28 cellular contexts compared by ENCODE assay signal in genomic region chr11:120130991-120131760, GRCh38. TPM values are rescaled to one million over a fixed set of nuclear protein-coding genes. Genes with fewer than 3 reads are reported as not detected.
DNase-seq lines count a peak whose midpoint lies in the region; ATAC-seq and TF ChIP-seq lines count a peak whose summit lies in the region.
"Had no signal": no experiment of that assay in that cellular context is flagged by ENCODE, and none has a peak within 500 bp of the region (broad histone marks: within the 10 kb centered on the region; RNA-seq: fewer than 3 reads in every experiment).

No MANE protein-coding gene starts in this region.

- no peaks in the 10 kb centered on the region for H3K79me2 ChIP-seq in osteoblast (ENCODE audit: insufficient read depth, low read length)
- H3K79me2 ChIP-seq: hepatocyte had no signal

- ATAC-seq in HG02938 (IDR thresholded peaks at IDR 0.05; ENCODE audit: unreplicated experiment) (no peak), GM18517 (IDR thresholded peaks at IDR 0.05; ENCODE audit: unreplicated experiment) (no peak), GM21381 (IDR thresholded peaks at IDR 0.05; ENCODE audit: unreplicated experiment) (no peak)
- ATAC-seq: PC-3 had no signal

- no peak overlapping the region for H3K27ac Mint-ChIP-seq in activated naive CD4-positive, alpha-beta T cell treated with anti-CD3 and anti-CD28 coated beads, Interleukin-2, amount 10 ng/mL, durations not matched to agents 7 days and 5 days
- no peak overlapping the region for H3K27ac Mint-ChIP-seq in activated naive CD4-positive, alpha-beta T cell treated with anti-CD3 and anti-CD28 coated beads for 36 hours
- H3K27ac Mint-ChIP-seq: activated CD4-positive, alpha-beta T cell treated with anti-CD3 and anti-CD28 coated beads, Interleukin-2, amount 10 ng/mL, durations not matched to agents 7 days and 5 days; activated naive CD8-positive, alpha-beta T cell; naive B cell; stimulated activated naive CD8-positive, alpha-beta T cell treated with anti-CD3 and anti-CD28 coated beads, Interleukin-15, Interleukin-2, amounts not matched to agents 100 ng/mL and 50 ng/mL, for 24 hours had no signal

- H3K36me3 ChIP-seq in osteoblast (ENCODE audit: insufficient read depth, low read length): no peaks in the 10 kb centered on the region
- peaks cover 0 to 14% of the 10 kb centered on the region in 2 donors for H3K36me3 ChIP-seq in vagina
- H3K36me3 ChIP-seq: BLaER1 treated with 17β-estradiol and CSF1 and Interleukin-3, amounts not matched to agents 10 nM and 100 nM; pancreas; SJSA1 had no signal

- no peaks in the 10 kb centered on the region for H3K9me3 Mint-ChIP-seq in activated naive CD4-positive, alpha-beta T cell treated with anti-CD3 and anti-CD28 coated beads, Interleukin-2, amount 10 ng/mL, durations not matched to agents 7 days and 5 days
- H3K9me3 Mint-ChIP-seq in activated naive CD4-positive, alpha-beta T cell treated with anti-CD3 and anti-CD28 coated beads for 36 hours: no peaks in the 10 kb centered on the region
- H3K9me3 Mint-ChIP-seq: activated CD4-positive, alpha-beta T cell treated with anti-CD3 and anti-CD28 coated beads, Interleukin-2, amount 10 ng/mL, durations not matched to agents 7 days and 5 days; naive B cell; stimulated activated naive CD8-positive, alpha-beta T cell treated with anti-CD3 and anti-CD28 coated beads, Interleukin-15, Interleukin-2, amounts not matched to agents 100 ng/mL and 50 ng/mL, for 24 hours had no signal

- CTCF ChIA-PET in activated naive CD4-positive, alpha-beta T cell treated with anti-CD3 and anti-CD28 coated beads, Interleukin-2, amount 10 ng/mL, durations not matched to agents 7 days and 5 days (lab: Charles Lee): no interaction called here
- CTCF ChIA-PET in activated naive CD4-positive, alpha-beta T cell treated with anti-CD3 and anti-CD28 coated beads for 36 hours (lab: Charles Lee): interaction anchor here (1.5 kb wide), 1 partner anchor 23 kb away, joined by 4 read pairs; no protein-coding TSS in a partner anchor

- no peak for TF ChIP-seq POLR2A in vagina (IDR thresholded peaks at IDR 0.05)

- H3K27ac ChIP-seq in osteoblast (ENCODE audit: low read depth, low read length): no peak overlapping the region
- H3K27ac ChIP-seq in vagina: peak overlapping the region; percentile 89
- H3K27ac ChIP-seq: BLaER1 treated with 17β-estradiol and CSF1 and Interleukin-3, amounts not matched to agents 10 nM and 100 nM; hepatocyte; SJSA1 had no signal

- H3K27me3 Mint-ChIP-seq in activated naive CD4-positive, alpha-beta T cell treated with anti-CD3 and anti-CD28 coated beads, Interleukin-2, amount 10 ng/mL, durations not matched to agents 7 days and 5 days: no peaks in the 10 kb centered on the region
- H3K27me3 Mint-ChIP-seq in activated naive CD4-positive, alpha-beta T cell treated with anti-CD3 and anti-CD28 coated beads for 36 hours (ENCODE audit: low read depth): no peaks in the 10 kb centered on the region
- H3K27me3 Mint-ChIP-seq: activated CD4-positive, alpha-beta T cell treated with anti-CD3 and anti-CD28 coated beads, Interleukin-2, amount 10 ng/mL, durations not matched to agents 7 days and 5 days; stimulated activated naive CD8-positive, alpha-beta T cell treated with anti-CD3 and anti-CD28 coated beads, Interleukin-15, Interleukin-2, amounts not matched to agents 100 ng/mL and 50 ng/mL, for 24 hours had no signal

- H3K4me3 ChIP-seq in epithelial cell of esophagus (ENCODE audit: low read length) (peak overlapping the region; percentile 100), osteoblast (ENCODE audit: insufficient read depth, low read length) (no peak overlapping the region), vagina (no peak overlapping the region)
- H3K4me3 ChIP-seq: BLaER1 treated with 17β-estradiol and CSF1 and Interleukin-3, amounts not matched to agents 10 nM and 100 nM; hepatocyte; pancreas; SJSA1 had no signal

- H4K20me1 ChIP-seq in osteoblast (ENCODE audit: insufficient read depth, low read length): no peaks in the 10 kb centered on the region

- H3K4me1 ChIP-seq in osteoblast (ENCODE audit: insufficient read depth, low read length): no peaks in the 10 kb centered on the region
- H3K4me1 ChIP-seq in vagina: peaks cover 37% of the 10 kb centered on the region
- H3K4me1 ChIP-seq: BLaER1 treated with 17β-estradiol and CSF1 and Interleukin-3, amounts not matched to agents 10 nM and 100 nM; pancreas; SJSA1 had no signal

- peak; percentile 4 for DNase-seq in activated naive CD4-positive, alpha-beta T cell treated with anti-CD3 and anti-CD28 coated beads, Interleukin-2, amount 10 ng/mL, durations not matched to agents 7 days and 5 days
- DNase-seq in activated naive CD4-positive, alpha-beta T cell treated with anti-CD3 and anti-CD28 coated beads for 36 hours: no peak
- DNase-seq in epithelial cell of esophagus (ENCODE audit: low read depth): no peak
- peak; percentile 44 for DNase-seq in osteoblast (ENCODE audit: insufficient read length, low spot score, missing footprints)
- DNase-seq in vagina (ENCODE audit: extremely low spot score in 2 of 2): peak in 1 of 2 donors; percentile 84
- DNase-seq: activated CD4-positive, alpha-beta T cell treated with anti-CD3 and anti-CD28 coated beads, Interleukin-2, amount 10 ng/mL, durations not matched to agents 7 days and 5 days; Calu3; foreskin fibroblast; H7; KG1; MV-4-11; naive B cell; NCI-H187; NCI-H345; PC-3; stimulated activated CD4-positive, alpha-beta T cell treated with anti-CD3 and anti-CD28 coated beads, Interleukin-2, amount 100 ng/mL, for 24 hours had no signal

- H3K27me3 ChIP-seq in osteoblast (ENCODE audit: insufficient read depth, low read length) (peaks cover 23% of the 10 kb centered on the region), vagina (no peaks in the 10 kb centered on the region)
- H3K27me3 ChIP-seq: BLaER1 treated with 17β-estradiol and CSF1 and Interleukin-3, amounts not matched to agents 10 nM and 100 nM; hepatocyte; pancreas; SJSA1 had no signal

- no peak overlapping the region for H3K4me2 ChIP-seq in osteoblast (ENCODE audit: insufficient read depth, low read length)
- H3K4me2 ChIP-seq: BLaER1 treated with 17β-estradiol and CSF1 and Interleukin-3, amounts not matched to agents 10 nM and 100 nM; hepatocyte had no signal

- no peaks in the 10 kb centered on the region for H3K36me3 Mint-ChIP-seq in activated naive CD4-positive, alpha-beta T cell treated with anti-CD3 and anti-CD28 coated beads, Interleukin-2, amount 10 ng/mL, durations not matched to agents 7 days and 5 days
- no peaks in the 10 kb centered on the region for H3K36me3 Mint-ChIP-seq in activated naive CD4-positive, alpha-beta T cell treated with anti-CD3 and anti-CD28 coated beads for 36 hours (ENCODE audit: low read depth)
- H3K36me3 Mint-ChIP-seq: activated naive CD8-positive, alpha-beta T cell; naive B cell had no signal

- H3K4me1 Mint-ChIP-seq in activated naive CD4-positive, alpha-beta T cell treated with anti-CD3 and anti-CD28 coated beads, Interleukin-2, amount 10 ng/mL, durations not matched to agents 7 days and 5 days: no peaks in the 10 kb centered on the region
- H3K4me1 Mint-ChIP-seq in activated naive CD4-positive, alpha-beta T cell treated with anti-CD3 and anti-CD28 coated beads for 36 hours (ENCODE audit: low read depth): no peaks in the 10 kb centered on the region
- H3K4me1 Mint-ChIP-seq: activated CD4-positive, alpha-beta T cell treated with anti-CD3 and anti-CD28 coated beads, Interleukin-2, amount 10 ng/mL, durations not matched to agents 7 days and 5 days; naive B cell had no signal

- no peak overlapping the region for H2AFZ ChIP-seq in osteoblast (ENCODE audit: low read length)
- H2AFZ ChIP-seq: hepatocyte had no signal

- H3K9me3 ChIP-seq in osteoblast (ENCODE audit: low read depth, low read length) (no peaks in the 10 kb centered on the region), vagina (no peaks in the 10 kb centered on the region)
- H3K9me3 ChIP-seq: BLaER1 treated with 17β-estradiol and CSF1 and Interleukin-3, amounts not matched to agents 10 nM and 100 nM; pancreas; SJSA1 had no signal

- intact Hi-C loops in activated naive CD4-positive, alpha-beta T cell treated with anti-CD3 and anti-CD28 coated beads for 36 hours (cut with micrococcal nuclease): no loop called here
- intact Hi-C loops in vagina (cut with DNase I): no loop called here

- no peak overlapping the region for H3K4me3 Mint-ChIP-seq in activated naive CD4-positive, alpha-beta T cell treated with anti-CD3 and anti-CD28 coated beads, Interleukin-2, amount 10 ng/mL, durations not matched to agents 7 days and 5 days
- H3K4me3 Mint-ChIP-seq in activated naive CD4-positive, alpha-beta T cell treated with anti-CD3 and anti-CD28 coated beads for 36 hours: no peak overlapping the region
- H3K4me3 Mint-ChIP-seq: activated CD4-positive, alpha-beta T cell treated with anti-CD3 and anti-CD28 coated beads, Interleukin-2, amount 10 ng/mL, durations not matched to agents 7 days and 5 days; activated naive CD8-positive, alpha-beta T cell; stimulated activated naive CD8-positive, alpha-beta T cell treated with anti-CD3 and anti-CD28 coated beads, Interleukin-15, Interleukin-2, amounts not matched to agents 100 ng/mL and 50 ng/mL, for 24 hours had no signal

- TF ChIP-seq CTCF in epithelial cell of esophagus (IDR thresholded peaks at IDR 0.05; ENCODE audit: insufficient read depth, low read depth, low read length, missing control alignments): no peak
- TF ChIP-seq CTCF in osteoblast (IDR thresholded peaks at IDR 0.05; ENCODE audit: extremely low read depth, low read depth, low read length): no peak
- no peak for TF ChIP-seq CTCF in vagina (IDR thresholded peaks at IDR 0.05)

RNA-seq across cellular contexts. Expression of gene TRIM29, which starts 6.7 kb away (rescaled TPM):
- not detected for total RNA-seq in activated naive CD4-positive, alpha-beta T cell treated with anti-CD3 and anti-CD28 coated beads for 36 hours
- total RNA-seq in osteoblast: under 0.01 and 0.36 TPM in 2 replicates
- total RNA-seq in vagina: 729 TPM
- total RNA-seq: activated CD4-positive, alpha-beta T cell treated with anti-CD3 and anti-CD28 coated beads, Interleukin-2, amount 10 ng/mL, durations not matched to agents 7 days and 5 days; endothelial cell of umbilical vein; lung microvascular endothelial cell; SJSA1; T-helper 1 cell treated with Interleukin-12 subunit alpha and Interleukin-12 subunit beta and Interleukin-4 antibody, amounts not matched to agents 30 ng/mL and 1 ng/mL, for 36 hours had no signal

Comparison
In these comparisons a context has a peak if more than half of its experiments do, and no peak if none do; other contexts are left out.
1. DNase-seq: peak in activated naive CD4-positive, alpha-beta T cell treated with anti-CD3 and anti-CD28 coated beads, Interleukin-2, amount 10 ng/mL, durations not matched to agents 7 days and 5 days (single experiment) and osteoblast (single experiment); none in activated naive CD4-positive, alpha-beta T cell treated with anti-CD3 and anti-CD28 coated beads for 36 hours (single experiment) and epithelial cell of esophagus (single experiment).
2. RNA of gene TRIM29, which starts 6.7 kb away (total RNA-seq): 729 TPM in vagina (single experiment); under 0.01 to 0.36 TPM in osteoblast and not detected in activated naive CD4-positive, alpha-beta T cell treated with anti-CD3 and anti-CD28 coated beads for 36 hours; every median in the first group is over 100 times any median in the second.